1 cellular context compared by ENCODE assay signal in the genomic region with DNA sequence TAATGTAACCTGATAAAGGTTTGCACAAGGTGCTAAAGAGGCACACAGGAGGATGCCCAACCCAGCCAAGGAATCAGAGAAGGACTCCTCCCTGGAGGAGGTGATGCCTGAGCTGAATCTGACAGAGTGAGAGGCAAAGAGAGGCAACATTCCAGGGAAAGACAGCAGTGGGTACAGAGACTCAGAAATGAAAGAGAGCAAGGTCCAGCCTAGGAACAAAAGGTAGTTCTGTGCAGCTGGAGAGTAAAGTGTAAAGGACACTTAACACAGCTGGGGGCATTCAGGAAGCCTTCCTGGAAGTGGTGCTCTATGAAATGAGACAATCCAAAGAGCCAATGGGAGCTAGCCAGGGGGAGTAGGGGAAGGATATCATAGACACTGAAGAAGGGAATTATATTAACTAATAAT.
TF ChIP-seq lines count a peak whose summit lies in the region.

No MANE protein-coding gene starts in this region.

TF ChIP-seq in HepG2, 621 proteins besides CTCF, POLR2A, EP300 and RAD21 (continued from another document and continues in another):
- TF ChIP-seq FOXC1 (CRISPR knock-in tag; IDR thresholded peaks at IDR 0.05; ENCODE audit: borderline replicate concordance), result no peak
- peak; percentile 63; the same call in 1 of the 2 replicates for TF ChIP-seq SPEN (CRISPR knock-in tag; IDR thresholded peaks at IDR 0.05; ENCODE audit: low read depth)
- TF ChIP-seq GABPB1 (CRISPR knock-in tag; IDR thresholded peaks at IDR 0.05), result no peak
- TF ChIP-seq AGO1 (IDR thresholded peaks at IDR 0.05; ENCODE audit: low read depth, low read length, poor library complexity, severe bottlenecking), result no peak
- TF ChIP-seq NR2F1 (CRISPR knock-in tag; IDR thresholded peaks at IDR 0.05), result no peak
- no peak for TF ChIP-seq ZNF761 (CRISPR knock-in tag; conservative IDR thresholded peaks at IDR 0.05)
- TF ChIP-seq KMT2A (CRISPR knock-in tag; IDR thresholded peaks at IDR 0.05), result no peak
- no peak for TF ChIP-seq ZNF670 (CRISPR knock-in tag; IDR thresholded peaks at IDR 0.05; ENCODE audit: borderline replicate concordance)
- TF ChIP-seq, protein P1, sequence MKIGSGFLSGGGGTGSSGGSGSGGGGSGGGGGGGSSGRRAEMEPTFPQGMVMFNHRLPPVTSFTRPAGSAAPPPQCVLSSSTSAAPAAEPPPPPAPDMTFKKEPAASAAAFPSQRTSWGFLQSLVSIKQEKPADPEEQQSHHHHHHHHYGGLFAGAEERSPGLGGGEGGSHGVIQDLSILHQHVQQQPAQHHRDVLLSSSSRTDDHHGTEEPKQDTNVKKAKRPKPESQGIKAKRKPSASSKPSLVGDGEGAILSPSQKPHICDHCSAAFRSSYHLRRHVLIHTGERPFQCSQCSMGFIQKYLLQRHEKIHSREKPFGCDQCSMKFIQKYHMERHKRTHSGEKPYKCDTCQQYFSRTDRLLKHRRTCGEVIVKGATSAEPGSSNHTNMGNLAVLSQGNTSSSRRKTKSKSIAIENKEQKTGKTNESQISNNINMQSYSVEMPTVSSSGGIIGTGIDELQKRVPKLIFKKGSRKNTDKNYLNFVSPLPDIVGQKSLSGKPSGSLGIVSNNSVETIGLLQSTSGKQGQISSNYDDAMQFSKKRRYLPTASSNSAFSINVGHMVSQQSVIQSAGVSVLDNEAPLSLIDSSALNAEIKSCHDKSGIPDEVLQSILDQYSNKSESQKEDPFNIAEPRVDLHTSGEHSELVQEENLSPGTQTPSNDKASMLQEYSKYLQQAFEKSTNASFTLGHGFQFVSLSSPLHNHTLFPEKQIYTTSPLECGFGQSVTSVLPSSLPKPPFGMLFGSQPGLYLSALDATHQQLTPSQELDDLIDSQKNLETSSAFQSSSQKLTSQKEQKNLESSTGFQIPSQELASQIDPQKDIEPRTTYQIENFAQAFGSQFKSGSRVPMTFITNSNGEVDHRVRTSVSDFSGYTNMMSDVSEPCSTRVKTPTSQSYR (CRISPR knock-in tag; IDR thresholded peaks at IDR 0.05; ENCODE audit: borderline replicate concordance), result 0 out of 2 replicates have a peak, but pooled peaks have one; percentile 23
- TF ChIP-seq SRSF1 (optimal IDR thresholded peaks at IDR 0.05; ENCODE audit: low read depth, low read length), result no peak
- TF ChIP-seq, protein P2, sequence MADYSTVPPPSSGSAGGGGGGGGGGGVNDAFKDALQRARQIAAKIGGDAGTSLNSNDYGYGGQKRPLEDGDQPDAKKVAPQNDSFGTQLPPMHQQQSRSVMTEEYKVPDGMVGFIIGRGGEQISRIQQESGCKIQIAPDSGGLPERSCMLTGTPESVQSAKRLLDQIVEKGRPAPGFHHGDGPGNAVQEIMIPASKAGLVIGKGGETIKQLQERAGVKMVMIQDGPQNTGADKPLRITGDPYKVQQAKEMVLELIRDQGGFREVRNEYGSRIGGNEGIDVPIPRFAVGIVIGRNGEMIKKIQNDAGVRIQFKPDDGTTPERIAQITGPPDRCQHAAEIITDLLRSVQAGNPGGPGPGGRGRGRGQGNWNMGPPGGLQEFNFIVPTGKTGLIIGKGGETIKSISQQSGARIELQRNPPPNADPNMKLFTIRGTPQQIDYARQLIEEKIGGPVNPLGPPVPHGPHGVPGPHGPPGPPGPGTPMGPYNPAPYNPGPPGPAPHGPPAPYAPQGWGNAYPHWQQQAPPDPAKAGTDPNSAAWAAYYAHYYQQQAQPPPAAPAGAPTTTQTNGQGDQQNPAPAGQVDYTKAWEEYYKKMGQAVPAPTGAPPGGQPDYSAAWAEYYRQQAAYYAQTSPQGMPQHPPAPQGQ (CRISPR knock-in tag; IDR thresholded peaks at IDR 0.05; ENCODE audit: borderline replicate concordance), result no peak
- no peak for TF ChIP-seq CHD2 (IDR thresholded peaks at IDR 0.05; ENCODE audit: low read depth, low read length)
- peak; percentile 83 for TF ChIP-seq SALL1 (CRISPR knock-in tag; IDR thresholded peaks at IDR 0.05)
- TF ChIP-seq ZKSCAN1 (IDR thresholded peaks at IDR 0.05; ENCODE audit: low read length), result peak; percentile 52; the same call in 1 of the 2 replicates
- TF ChIP-seq, protein P3, sequence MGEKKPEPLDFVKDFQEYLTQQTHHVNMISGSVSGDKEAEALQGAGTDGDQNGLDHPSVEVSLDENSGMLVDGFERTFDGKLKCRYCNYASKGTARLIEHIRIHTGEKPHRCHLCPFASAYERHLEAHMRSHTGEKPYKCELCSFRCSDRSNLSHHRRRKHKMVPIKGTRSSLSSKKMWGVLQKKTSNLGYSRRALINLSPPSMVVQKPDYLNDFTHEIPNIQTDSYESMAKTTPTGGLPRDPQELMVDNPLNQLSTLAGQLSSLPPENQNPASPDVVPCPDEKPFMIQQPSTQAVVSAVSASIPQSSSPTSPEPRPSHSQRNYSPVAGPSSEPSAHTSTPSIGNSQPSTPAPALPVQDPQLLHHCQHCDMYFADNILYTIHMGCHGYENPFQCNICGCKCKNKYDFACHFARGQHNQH (CRISPR knock-in tag; IDR thresholded peaks at IDR 0.05), result 0 out of 2 replicates have a peak, but pooled peaks have one; percentile 45
- TF ChIP-seq, protein P4, sequence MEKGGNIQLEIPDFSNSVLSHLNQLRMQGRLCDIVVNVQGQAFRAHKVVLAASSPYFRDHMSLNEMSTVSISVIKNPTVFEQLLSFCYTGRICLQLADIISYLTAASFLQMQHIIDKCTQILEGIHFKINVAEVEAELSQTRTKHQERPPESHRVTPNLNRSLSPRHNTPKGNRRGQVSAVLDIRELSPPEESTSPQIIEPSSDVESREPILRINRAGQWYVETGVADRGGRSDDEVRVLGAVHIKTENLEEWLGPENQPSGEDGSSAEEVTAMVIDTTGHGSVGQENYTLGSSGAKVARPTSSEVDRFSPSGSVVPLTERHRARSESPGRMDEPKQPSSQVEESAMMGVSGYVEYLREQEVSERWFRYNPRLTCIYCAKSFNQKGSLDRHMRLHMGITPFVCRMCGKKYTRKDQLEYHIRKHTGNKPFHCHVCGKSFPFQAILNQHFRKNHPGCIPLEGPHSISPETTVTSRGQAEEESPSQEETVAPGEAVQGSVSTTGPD (CRISPR knock-in tag; IDR thresholded peaks at IDR 0.05), result no peak
- TF ChIP-seq, protein P5, sequence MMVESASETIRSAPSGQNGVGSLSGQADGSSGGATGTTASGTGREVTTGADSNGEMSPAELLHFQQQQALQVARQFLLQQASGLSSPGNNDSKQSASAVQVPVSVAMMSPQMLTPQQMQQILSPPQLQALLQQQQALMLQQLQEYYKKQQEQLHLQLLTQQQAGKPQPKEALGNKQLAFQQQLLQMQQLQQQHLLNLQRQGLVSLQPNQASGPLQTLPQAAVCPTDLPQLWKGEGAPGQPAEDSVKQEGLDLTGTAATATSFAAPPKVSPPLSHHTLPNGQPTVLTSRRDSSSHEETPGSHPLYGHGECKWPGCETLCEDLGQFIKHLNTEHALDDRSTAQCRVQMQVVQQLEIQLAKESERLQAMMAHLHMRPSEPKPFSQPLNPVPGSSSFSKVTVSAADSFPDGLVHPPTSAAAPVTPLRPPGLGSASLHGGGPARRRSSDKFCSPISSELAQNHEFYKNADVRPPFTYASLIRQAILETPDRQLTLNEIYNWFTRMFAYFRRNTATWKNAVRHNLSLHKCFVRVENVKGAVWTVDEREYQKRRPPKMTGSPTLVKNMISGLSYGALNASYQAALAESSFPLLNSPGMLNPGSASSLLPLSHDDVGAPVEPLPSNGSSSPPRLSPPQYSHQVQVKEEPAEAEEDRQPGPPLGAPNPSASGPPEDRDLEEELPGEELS (CRISPR knock-in tag; IDR thresholded peaks at IDR 0.05), result peak; percentile 56; the same call in 1 of the 2 replicates
- no peak for TF ChIP-seq KDM4B (CRISPR knock-in tag; IDR thresholded peaks at IDR 0.05)
- no peak for TF ChIP-seq ARID2 (CRISPR knock-in tag; IDR thresholded peaks at IDR 0.05; ENCODE audit: borderline replicate concordance)
- no peak for TF ChIP-seq MED8 (CRISPR knock-in tag; IDR thresholded peaks at IDR 0.05; ENCODE audit: insufficient replicate concordance)
- peak; percentile 37; the same call in 1 of the 2 replicates for TF ChIP-seq NR2F6 (IDR thresholded peaks at IDR 0.05)
- peak; percentile 76; the same call in 1 of the 2 replicates for TF ChIP-seq NR2F6 (CRISPR knock-in tag; IDR thresholded peaks at IDR 0.05)
- TF ChIP-seq, protein P6, sequence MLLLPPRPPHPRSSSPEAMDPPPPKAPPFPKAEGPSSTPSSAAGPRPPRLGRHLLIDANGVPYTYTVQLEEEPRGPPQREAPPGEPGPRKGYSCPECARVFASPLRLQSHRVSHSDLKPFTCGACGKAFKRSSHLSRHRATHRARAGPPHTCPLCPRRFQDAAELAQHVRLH (CRISPR knock-in tag; IDR thresholded peaks at IDR 0.05; ENCODE audit: borderline replicate concordance, low read depth), result 0 out of 2 replicates have a peak, but pooled peaks have one; percentile 64
- TF ChIP-seq, protein P7, sequence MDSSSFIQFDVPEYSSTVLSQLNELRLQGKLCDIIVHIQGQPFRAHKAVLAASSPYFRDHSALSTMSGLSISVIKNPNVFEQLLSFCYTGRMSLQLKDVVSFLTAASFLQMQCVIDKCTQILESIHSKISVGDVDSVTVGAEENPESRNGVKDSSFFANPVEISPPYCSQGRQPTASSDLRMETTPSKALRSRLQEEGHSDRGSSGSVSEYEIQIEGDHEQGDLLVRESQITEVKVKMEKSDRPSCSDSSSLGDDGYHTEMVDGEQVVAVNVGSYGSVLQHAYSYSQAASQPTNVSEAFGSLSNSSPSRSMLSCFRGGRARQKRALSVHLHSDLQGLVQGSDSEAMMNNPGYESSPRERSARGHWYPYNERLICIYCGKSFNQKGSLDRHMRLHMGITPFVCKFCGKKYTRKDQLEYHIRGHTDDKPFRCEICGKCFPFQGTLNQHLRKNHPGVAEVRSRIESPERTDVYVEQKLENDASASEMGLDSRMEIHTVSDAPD (CRISPR knock-in tag; IDR thresholded peaks at IDR 0.05), result no peak
- peak; percentile 49; the same call in 1 of the 2 replicates for TF ChIP-seq NR2F2 (IDR thresholded peaks at IDR 0.05; ENCODE audit: borderline replicate concordance, low read depth)
- TF ChIP-seq ZNF468 (CRISPR knock-in tag; IDR thresholded peaks at IDR 0.05), result no peak
- TF ChIP-seq, protein P8, sequence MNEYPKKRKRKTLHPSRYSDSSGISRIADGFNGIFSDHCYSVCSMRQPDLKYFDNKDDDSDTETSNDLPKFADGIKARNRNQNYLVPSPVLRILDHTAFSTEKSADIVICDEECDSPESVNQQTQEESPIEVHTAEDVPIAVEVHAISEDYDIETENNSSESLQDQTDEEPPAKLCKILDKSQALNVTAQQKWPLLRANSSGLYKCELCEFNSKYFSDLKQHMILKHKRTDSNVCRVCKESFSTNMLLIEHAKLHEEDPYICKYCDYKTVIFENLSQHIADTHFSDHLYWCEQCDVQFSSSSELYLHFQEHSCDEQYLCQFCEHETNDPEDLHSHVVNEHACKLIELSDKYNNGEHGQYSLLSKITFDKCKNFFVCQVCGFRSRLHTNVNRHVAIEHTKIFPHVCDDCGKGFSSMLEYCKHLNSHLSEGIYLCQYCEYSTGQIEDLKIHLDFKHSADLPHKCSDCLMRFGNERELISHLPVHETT (CRISPR knock-in tag; conservative IDR thresholded peaks at IDR 0.05), result no peak
- TF ChIP-seq FOSL2 (CRISPR knock-in tag; IDR thresholded peaks at IDR 0.05), result peak; percentile 33; the same call in 1 of the 2 replicates
- TF ChIP-seq ZNF790 (CRISPR knock-in tag; IDR thresholded peaks at IDR 0.05; ENCODE audit: borderline replicate concordance), result no peak
- TF ChIP-seq ELF3 (CRISPR knock-in tag; IDR thresholded peaks at IDR 0.05), result peak; percentile 86
- TF ChIP-seq HHEX (CRISPR knock-in tag; IDR thresholded peaks at IDR 0.05), result 0 out of 2 replicates have a peak, but pooled peaks have one; percentile 30
- TF ChIP-seq PTBP1 (IDR thresholded peaks at IDR 0.05; ENCODE audit: low read depth, low read length, poor library complexity, severe bottlenecking), result no peak
- TF ChIP-seq MEF2D (CRISPR knock-in tag; IDR thresholded peaks at IDR 0.05), result no peak
- TF ChIP-seq, protein P9, sequence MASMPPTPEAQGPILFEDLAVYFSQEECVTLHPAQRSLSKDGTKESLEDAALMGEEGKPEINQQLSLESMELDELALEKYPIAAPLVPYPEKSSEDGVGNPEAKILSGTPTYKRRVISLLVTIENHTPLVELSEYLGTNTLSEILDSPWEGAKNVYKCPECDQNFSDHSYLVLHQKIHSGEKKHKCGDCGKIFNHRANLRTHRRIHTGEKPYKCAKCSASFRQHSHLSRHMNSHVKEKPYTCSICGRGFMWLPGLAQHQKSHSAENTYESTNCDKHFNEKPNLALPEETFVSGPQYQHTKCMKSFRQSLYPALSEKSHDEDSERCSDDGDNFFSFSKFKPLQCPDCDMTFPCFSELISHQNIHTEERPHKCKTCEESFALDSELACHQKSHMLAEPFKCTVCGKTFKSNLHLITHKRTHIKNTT (CRISPR knock-in tag; IDR thresholded peaks at IDR 0.05), result no peak
- TF ChIP-seq, protein P10, sequence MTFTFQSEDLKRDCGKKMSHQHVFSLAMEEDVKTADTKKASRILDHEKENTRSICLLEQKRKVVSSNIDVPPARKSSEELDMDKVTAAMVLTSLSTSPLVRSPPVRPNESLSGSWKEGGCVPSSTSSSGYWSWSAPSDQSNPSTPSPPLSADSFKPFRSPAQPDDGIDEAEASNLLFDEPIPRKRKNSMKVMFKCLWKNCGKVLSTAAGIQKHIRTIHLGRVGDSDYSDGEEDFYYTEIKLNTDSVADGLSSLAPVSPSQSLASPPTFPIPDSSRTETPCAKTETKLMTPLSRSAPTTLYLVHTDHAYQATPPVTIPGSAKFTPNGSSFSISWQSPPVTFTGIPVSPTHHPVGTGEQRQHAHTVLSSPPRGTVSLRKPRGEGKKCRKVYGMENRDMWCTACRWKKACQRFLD (CRISPR knock-in tag; IDR thresholded peaks at IDR 0.05; ENCODE audit: borderline replicate concordance), result no peak
- TF ChIP-seq, protein P11, sequence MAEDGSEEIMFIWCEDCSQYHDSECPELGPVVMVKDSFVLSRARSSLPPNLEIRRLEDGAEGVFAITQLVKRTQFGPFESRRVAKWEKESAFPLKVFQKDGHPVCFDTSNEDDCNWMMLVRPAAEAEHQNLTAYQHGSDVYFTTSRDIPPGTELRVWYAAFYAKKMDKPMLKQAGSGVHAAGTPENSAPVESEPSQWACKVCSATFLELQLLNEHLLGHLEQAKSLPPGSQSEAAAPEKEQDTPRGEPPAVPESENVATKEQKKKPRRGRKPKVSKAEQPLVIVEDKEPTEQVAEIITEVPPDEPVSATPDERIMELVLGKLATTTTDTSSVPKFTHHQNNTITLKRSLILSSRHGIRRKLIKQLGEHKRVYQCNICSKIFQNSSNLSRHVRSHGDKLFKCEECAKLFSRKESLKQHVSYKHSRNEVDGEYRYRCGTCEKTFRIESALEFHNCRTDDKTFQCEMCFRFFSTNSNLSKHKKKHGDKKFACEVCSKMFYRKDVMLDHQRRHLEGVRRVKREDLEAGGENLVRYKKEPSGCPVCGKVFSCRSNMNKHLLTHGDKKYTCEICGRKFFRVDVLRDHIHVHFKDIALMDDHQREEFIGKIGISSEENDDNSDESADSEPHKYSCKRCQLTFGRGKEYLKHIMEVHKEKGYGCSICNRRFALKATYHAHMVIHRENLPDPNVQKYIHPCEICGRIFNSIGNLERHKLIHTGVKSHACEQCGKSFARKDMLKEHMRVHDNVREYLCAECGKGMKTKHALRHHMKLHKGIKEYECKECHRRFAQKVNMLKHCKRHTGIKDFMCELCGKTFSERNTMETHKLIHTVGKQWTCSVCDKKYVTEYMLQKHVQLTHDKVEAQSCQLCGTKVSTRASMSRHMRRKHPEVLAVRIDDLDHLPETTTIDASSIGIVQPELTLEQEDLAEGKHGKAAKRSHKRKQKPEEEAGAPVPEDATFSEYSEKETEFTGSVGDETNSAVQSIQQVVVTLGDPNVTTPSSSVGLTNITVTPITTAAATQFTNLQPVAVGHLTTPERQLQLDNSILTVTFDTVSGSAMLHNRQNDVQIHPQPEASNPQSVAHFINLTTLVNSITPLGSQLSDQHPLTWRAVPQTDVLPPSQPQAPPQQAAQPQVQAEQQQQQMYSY (CRISPR knock-in tag; IDR thresholded peaks at IDR 0.05), result no peak
- TF ChIP-seq KDM1A (CRISPR knock-in tag; IDR thresholded peaks at IDR 0.05), result peak; percentile 34; the same call in 1 of the 2 replicates
- no peak for TF ChIP-seq ZFP36L2 (CRISPR knock-in tag; IDR thresholded peaks at IDR 0.05)
- TF ChIP-seq, protein P12, sequence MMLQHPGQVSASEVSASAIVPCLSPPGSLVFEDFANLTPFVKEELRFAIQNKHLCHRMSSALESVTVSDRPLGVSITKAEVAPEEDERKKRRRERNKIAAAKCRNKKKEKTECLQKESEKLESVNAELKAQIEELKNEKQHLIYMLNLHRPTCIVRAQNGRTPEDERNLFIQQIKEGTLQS (CRISPR knock-in tag; IDR thresholded peaks at IDR 0.05), result no peak
